Comparison of ENCODE assay signal across 26 cellular contexts in the genomic region with DNA sequence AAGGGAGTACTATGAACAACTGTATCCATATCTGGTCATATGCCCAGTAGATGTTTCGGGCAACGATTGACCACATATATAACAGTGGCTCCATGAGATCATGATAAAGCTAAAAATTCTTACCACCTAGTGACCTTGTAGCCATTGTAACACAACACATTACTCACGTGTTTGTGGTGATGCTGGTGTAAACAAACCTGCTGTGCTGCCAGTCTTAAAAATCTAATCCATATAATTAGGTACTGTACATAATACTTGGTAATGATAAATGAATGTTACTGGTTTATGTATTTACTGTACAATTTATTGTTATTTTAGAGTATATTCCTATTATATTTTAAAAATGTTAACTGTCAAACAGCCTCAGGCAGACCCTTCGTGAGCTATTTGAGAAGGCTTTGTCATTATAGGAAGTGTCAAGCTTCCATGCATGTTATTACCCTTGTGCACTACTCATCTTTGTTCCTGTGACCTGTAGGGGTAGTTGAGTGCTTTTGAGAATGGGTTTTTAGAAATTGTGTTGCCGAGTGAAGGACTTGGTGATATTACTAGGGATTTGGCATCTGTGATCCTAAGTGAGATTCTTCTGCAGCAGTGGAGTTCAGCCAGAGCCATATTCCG.
"Had no signal": no experiment of that assay in that cellular context is flagged by ENCODE, and none has a peak within 500 bp of the region (broad histone marks: within the 10 kb centered on the region; RNA-seq: fewer than 3 reads in every experiment).

No MANE protein-coding gene starts in this region.

- H3K4me3 Mint-ChIP-seq: activated B cell treated with CpG ODN at 0.5 μM for 24 hours; activated CD4-positive, alpha-beta T cell treated with anti-CD3 and anti-CD28 coated beads for 36 hours; activated naive CD4-positive, alpha-beta T cell treated with anti-CD3 and anti-CD28 coated beads, Interleukin-2, amount 10 ng/mL, durations not matched to agents 7 days and 5 days; dendritic cell treated with granulocyte-macrophage colony-stimulating factor and Interleukin-4, amounts not matched to agents 40 ng/mL and 50 ng/mL, for 4 days; T-cell had no signal

- H3K27me3 Mint-ChIP-seq: activated B cell treated with CpG ODN at 0.5 μM for 24 hours; activated CD4-positive, alpha-beta T cell treated with anti-CD3 and anti-CD28 coated beads for 36 hours; activated naive CD4-positive, alpha-beta T cell treated with anti-CD3 and anti-CD28 coated beads, Interleukin-2, amount 10 ng/mL, durations not matched to agents 7 days and 5 days; dendritic cell treated with granulocyte-macrophage colony-stimulating factor and Interleukin-4, amounts not matched to agents 40 ng/mL and 50 ng/mL, for 4 days; naive B cell; T-cell had no signal

- H3K4me1 Mint-ChIP-seq: activated B cell treated with CpG ODN at 0.5 μM for 24 hours had no signal

- H3K9me3 Mint-ChIP-seq: activated B cell treated with CpG ODN at 0.5 μM for 24 hours; activated naive CD4-positive, alpha-beta T cell treated with anti-CD3 and anti-CD28 coated beads, Interleukin-2, amount 10 ng/mL, durations not matched to agents 7 days and 5 days; dendritic cell treated with granulocyte-macrophage colony-stimulating factor and Interleukin-4, amounts not matched to agents 40 ng/mL and 50 ng/mL, for 4 days; naive B cell; T-cell had no signal

- DNase-seq: activated B cell treated with CpG ODN at 0.5 μM for 24 hours; activated CD4-positive, alpha-beta T cell treated with anti-CD3 and anti-CD28 coated beads for 36 hours; activated CD4-positive, alpha-beta T cell treated with anti-CD3 and anti-CD28 coated beads, Interleukin-2, amount 50 U/mL, for 48 hours; activated CD8-positive, alpha-beta memory T cell treated with anti-CD3 and anti-CD28 coated beads, Interleukin-2, amount 50 U/mL, for 48 hours; activated effector memory CD4-positive, alpha-beta T cell treated with anti-CD3 and anti-CD28 coated beads, Interleukin-2, amount 50 U/mL, for 16 hours; activated naive CD4-positive, alpha-beta T cell treated with anti-CD3 and anti-CD28 coated beads, Interleukin-2, amount 10 ng/mL, durations not matched to agents 7 days and 5 days; activated T-cell treated with anti-CD3 and anti-CD28 coated beads, Interleukin-2, amount 50 U/mL, for 48 hours; effector CD4-positive, alpha-beta T cell; glutamatergic neuron; kidney glomerular epithelial cell; left lung; naive B cell; pancreas; psoas muscle; spleen; stimulated activated CD4-positive, alpha-beta T cell treated with anti-CD3 and anti-CD28 coated beads, Interleukin-4, amount 100 ng/mL, for 24 hours; stimulated activated naive CD4-positive, alpha-beta T cell treated with Interleukin-2 at 50 U/mL for 16 hours; T-cell; upper lobe of right lung had no signal

- H3K27ac ChIP-seq: hepatocyte, left lung, pancreas, psoas muscle, right atrium auricular region, spleen, thoracic aorta, upper lobe of right lung had no signal

- ATAC-seq: activated CD4-positive, alpha-beta T cell treated with anti-CD3 and anti-CD28 coated beads for 36 hours; esophagus mucosa; left lung; psoas muscle; T-cell; upper lobe of right lung had no signal

- H3K4me1 ChIP-seq: upper lobe of right lung had no signal

- H3K9me3 ChIP-seq: left lung, neutrophil, pancreas, psoas muscle, right atrium auricular region, spleen, thoracic aorta, upper lobe of right lung had no signal

- H3K27me3 ChIP-seq: hepatocyte, left lung, neutrophil, pancreas, right atrium auricular region, spleen, upper lobe of right lung had no signal

- H3K4me3 ChIP-seq: hepatocyte, left lung, lung, pancreas, psoas muscle, right atrium auricular region, spleen, thoracic aorta, upper lobe of right lung had no signal

- H3K27ac Mint-ChIP-seq: activated B cell treated with CpG ODN at 0.5 μM for 24 hours; activated CD4-positive, alpha-beta T cell treated with anti-CD3 and anti-CD28 coated beads for 36 hours; activated naive CD4-positive, alpha-beta T cell treated with anti-CD3 and anti-CD28 coated beads, Interleukin-2, amount 10 ng/mL, durations not matched to agents 7 days and 5 days; dendritic cell treated with granulocyte-macrophage colony-stimulating factor and Interleukin-4, amounts not matched to agents 40 ng/mL and 50 ng/mL, for 4 days had no signal

- H3K36me3 ChIP-seq: pancreas, thoracic aorta had no signal
